Comparison of ENCODE assay signal across 1 cellular context in genomic region chr2:48439102-48439501, GRCh38.
TF ChIP-seq lines count a peak whose summit lies in the region.

No MANE protein-coding gene starts in this region.

TF ChIP-seq in K562, 482 proteins besides CTCF, POLR2A, EP300 and RAD21:
- no peak for TF ChIP-seq NKRF (IDR thresholded peaks at IDR 0.05; ENCODE audit: borderline replicate concordance)
- TF ChIP-seq ZNF212 (CRISPR knock-in tag; IDR thresholded peaks at IDR 0.05): no peak
- TF ChIP-seq HMBOX1 (IDR thresholded peaks at IDR 0.05): no peak
- no peak for TF ChIP-seq TAF9B (IDR thresholded peaks at IDR 0.05; ENCODE audit: partially characterized antibody)
- no peak for TF ChIP-seq TFAP4 (CRISPR knock-in tag; IDR thresholded peaks at IDR 0.05; ENCODE audit: borderline replicate concordance)
- no peak for TF ChIP-seq ELK3 (CRISPR knock-in tag; IDR thresholded peaks at IDR 0.05)
- no peak for TF ChIP-seq CREBBP (IDR thresholded peaks at IDR 0.05; ENCODE audit: low read depth, low read length)
- TF ChIP-seq XRCC5 (IDR thresholded peaks at IDR 0.05; ENCODE audit: low read depth, low read length): no peak
- TF ChIP-seq TRIM25 (IDR thresholded peaks at IDR 0.05; ENCODE audit: borderline replicate concordance): no peak
- TF ChIP-seq NFE2L1 (tag; IDR thresholded peaks at IDR 0.05; ENCODE audit: borderline replicate concordance, low read depth): no peak
- TF ChIP-seq MXD1 (CRISPR knock-in tag; IDR thresholded peaks at IDR 0.05; ENCODE audit: borderline replicate concordance, poor library complexity, severe bottlenecking): no peak
- TF ChIP-seq SPI1 (IDR thresholded peaks at IDR 0.05; ENCODE audit: borderline replicate concordance, low read depth, low read length): no peak
- TF ChIP-seq ZNF384 (IDR thresholded peaks at IDR 0.05; ENCODE audit: low read depth, low read length): no peak
- no peak for TF ChIP-seq BCL6 (CRISPR knock-in tag; IDR thresholded peaks at IDR 0.05)
- TF ChIP-seq PHF8 (IDR thresholded peaks at IDR 0.05; ENCODE audit: borderline replicate concordance, low read length): no peak
- TF ChIP-seq TCF3 (CRISPR knock-in tag; IDR thresholded peaks at IDR 0.05): no peak
- TF ChIP-seq NCOA6 (IDR thresholded peaks at IDR 0.05): no peak
- no peak for TF ChIP-seq HOMEZ (CRISPR knock-in tag; IDR thresholded peaks at IDR 0.05)
- no peak for TF ChIP-seq XRCC4 (IDR thresholded peaks at IDR 0.05; ENCODE audit: extremely low read depth, insufficient read depth, insufficient read length)
TF ChIP-seq in K562: peak in this region for 0.
